1 cellular context compared by ENCODE assay signal in genomic region chr6:151565940-151566339, GRCh38.
TF ChIP-seq lines count a peak whose summit lies in the region.

No MANE protein-coding gene starts in this region.

TF ChIP-seq in HepG2, 621 proteins besides CTCF, POLR2A, EP300 and RAD21 (continued from another document):
- TF ChIP-seq ZBTB33 (CRISPR knock-in tag; IDR thresholded peaks at IDR 0.05) = no peak
- no peak for TF ChIP-seq KDM4B (CRISPR knock-in tag; IDR thresholded peaks at IDR 0.05)
- no peak for TF ChIP-seq REXO4 (CRISPR knock-in tag; IDR thresholded peaks at IDR 0.05; ENCODE audit: borderline replicate concordance)
- TF ChIP-seq ZBTB46 (CRISPR knock-in tag; IDR thresholded peaks at IDR 0.05; ENCODE audit: borderline replicate concordance) = no peak
